2 cellular contexts compared by ENCODE assay signal in the genomic region with DNA sequence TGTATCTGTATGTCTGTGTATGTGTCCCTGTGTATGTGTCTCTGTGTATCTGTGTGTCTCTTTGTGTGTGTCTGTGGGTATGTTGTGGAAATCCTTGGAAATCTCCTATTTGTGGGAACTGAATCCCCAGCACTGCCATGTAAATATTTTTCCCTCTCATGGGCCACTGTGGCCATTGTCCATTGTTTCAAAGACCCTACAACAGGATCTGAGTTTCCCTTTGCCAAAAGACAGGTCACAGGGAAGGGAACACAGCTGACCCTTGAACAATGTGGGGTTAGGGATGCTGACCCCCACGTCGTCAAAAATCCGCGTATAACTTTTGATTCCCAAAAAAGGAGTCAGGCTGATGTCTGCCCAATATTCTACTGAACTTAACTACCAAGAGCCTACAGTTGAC.
TF ChIP-seq lines count a peak whose summit lies in the region.

No MANE protein-coding gene starts in this region.

TF ChIP-seq in GM23338, 12 proteins besides CTCF, POLR2A, EP300 and RAD21:
- TF ChIP-seq, protein P1, sequence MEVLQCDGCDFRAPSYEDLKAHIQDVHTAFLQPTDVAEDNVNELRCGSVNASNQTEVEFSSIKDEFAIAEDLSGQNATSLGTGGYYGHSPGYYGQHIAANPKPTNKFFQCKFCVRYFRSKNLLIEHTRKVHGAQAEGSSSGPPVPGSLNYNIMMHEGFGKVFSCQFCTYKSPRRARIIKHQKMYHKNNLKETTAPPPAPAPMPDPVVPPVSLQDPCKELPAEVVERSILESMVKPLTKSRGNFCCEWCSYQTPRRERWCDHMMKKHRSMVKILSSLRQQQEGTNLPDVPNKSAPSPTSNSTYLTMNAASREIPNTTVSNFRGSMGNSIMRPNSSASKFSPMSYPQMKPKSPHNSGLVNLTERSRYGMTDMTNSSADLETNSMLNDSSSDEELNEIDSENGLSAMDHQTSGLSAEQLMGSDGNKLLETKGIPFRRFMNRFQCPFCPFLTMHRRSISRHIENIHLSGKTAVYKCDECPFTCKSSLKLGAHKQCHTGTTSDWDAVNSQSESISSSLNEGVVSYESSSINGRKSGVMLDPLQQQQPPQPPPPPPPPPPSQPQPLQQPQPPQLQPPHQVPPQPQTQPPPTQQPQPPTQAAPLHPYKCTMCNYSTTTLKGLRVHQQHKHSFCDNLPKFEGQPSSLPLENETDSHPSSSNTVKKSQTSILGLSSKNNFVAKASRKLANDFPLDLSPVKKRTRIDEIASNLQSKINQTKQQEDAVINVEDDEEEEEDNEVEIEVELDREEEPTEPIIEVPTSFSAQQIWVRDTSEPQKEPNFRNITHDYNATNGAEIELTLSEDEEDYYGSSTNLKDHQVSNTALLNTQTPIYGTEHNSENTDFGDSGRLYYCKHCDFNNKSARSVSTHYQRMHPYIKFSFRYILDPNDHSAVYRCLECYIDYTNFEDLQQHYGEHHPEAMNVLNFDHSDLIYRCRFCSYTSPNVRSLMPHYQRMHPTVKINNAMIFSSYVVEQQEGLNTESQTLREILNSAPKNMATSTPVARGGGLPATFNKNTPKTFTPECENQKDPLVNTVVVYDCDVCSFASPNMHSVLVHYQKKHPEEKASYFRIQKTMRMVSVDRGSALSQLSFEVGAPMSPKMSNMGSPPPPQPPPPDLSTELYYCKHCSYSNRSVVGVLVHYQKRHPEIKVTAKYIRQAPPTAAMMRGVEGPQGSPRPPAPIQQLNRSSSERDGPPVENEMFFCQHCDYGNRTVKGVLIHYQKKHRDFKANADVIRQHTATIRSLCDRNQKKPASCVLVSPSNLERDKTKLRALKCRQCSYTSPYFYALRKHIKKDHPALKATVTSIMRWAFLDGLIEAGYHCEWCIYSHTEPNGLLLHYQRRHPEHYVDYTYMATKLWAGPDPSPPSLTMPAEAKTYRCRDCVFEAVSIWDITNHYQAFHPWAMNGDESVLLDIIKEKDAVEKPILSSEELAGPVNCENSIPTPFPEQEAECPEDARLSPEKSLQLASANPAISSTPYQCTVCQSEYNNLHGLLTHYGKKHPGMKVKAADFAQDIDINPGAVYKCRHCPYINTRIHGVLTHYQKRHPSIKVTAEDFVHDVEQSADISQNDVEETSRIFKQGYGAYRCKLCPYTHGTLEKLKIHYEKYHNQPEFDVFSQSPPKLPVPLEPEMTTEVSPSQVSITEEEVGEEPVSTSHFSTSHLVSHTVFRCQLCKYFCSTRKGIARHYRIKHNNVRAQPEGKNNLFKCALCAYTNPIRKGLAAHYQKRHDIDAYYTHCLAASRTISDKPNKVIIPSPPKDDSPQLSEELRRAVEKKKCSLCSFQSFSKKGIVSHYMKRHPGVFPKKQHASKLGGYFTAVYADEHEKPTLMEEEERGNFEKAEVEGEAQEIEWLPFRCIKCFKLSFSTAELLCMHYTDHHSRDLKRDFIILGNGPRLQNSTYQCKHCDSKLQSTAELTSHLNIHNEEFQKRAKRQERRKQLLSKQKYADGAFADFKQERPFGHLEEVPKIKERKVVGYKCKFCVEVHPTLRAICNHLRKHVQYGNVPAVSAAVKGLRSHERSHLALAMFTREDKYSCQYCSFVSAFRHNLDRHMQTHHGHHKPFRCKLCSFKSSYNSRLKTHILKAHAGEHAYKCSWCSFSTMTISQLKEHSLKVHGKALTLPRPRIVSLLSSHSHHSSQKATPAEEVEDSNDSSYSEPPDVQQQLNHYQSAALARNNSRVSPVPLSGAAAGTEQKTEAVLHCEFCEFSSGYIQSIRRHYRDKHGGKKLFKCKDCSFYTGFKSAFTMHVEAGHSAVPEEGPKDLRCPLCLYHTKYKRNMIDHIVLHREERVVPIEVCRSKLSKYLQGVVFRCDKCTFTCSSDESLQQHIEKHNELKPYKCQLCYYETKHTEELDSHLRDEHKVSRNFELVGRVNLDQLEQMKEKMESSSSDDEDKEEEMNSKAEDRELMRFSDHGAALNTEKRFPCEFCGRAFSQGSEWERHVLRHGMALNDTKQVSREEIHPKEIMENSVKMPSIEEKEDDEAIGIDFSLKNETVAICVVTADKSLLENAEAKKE (CRISPR knock-in tag; IDR thresholded peaks at IDR 0.05), result no peak
- TF ChIP-seq, protein P2, sequence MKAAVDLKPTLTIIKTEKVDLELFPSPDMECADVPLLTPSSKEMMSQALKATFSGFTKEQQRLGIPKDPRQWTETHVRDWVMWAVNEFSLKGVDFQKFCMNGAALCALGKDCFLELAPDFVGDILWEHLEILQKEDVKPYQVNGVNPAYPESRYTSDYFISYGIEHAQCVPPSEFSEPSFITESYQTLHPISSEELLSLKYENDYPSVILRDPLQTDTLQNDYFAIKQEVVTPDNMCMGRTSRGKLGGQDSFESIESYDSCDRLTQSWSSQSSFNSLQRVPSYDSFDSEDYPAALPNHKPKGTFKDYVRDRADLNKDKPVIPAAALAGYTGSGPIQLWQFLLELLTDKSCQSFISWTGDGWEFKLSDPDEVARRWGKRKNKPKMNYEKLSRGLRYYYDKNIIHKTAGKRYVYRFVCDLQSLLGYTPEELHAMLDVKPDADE (IDR thresholded peaks at IDR 0.05), result no peak
- TF ChIP-seq POLR2AphosphoS5 (IDR thresholded peaks at IDR 0.05; ENCODE audit: low read depth) (no peak), ZNF331 (CRISPR knock-in tag; IDR thresholded peaks at IDR 0.05; ENCODE audit: low read depth) (no peak), EZH2 (IDR thresholded peaks at IDR 0.05; ENCODE audit: low read depth, unreplicated experiment) (no peak)
- TF ChIP-seq, protein P3, sequence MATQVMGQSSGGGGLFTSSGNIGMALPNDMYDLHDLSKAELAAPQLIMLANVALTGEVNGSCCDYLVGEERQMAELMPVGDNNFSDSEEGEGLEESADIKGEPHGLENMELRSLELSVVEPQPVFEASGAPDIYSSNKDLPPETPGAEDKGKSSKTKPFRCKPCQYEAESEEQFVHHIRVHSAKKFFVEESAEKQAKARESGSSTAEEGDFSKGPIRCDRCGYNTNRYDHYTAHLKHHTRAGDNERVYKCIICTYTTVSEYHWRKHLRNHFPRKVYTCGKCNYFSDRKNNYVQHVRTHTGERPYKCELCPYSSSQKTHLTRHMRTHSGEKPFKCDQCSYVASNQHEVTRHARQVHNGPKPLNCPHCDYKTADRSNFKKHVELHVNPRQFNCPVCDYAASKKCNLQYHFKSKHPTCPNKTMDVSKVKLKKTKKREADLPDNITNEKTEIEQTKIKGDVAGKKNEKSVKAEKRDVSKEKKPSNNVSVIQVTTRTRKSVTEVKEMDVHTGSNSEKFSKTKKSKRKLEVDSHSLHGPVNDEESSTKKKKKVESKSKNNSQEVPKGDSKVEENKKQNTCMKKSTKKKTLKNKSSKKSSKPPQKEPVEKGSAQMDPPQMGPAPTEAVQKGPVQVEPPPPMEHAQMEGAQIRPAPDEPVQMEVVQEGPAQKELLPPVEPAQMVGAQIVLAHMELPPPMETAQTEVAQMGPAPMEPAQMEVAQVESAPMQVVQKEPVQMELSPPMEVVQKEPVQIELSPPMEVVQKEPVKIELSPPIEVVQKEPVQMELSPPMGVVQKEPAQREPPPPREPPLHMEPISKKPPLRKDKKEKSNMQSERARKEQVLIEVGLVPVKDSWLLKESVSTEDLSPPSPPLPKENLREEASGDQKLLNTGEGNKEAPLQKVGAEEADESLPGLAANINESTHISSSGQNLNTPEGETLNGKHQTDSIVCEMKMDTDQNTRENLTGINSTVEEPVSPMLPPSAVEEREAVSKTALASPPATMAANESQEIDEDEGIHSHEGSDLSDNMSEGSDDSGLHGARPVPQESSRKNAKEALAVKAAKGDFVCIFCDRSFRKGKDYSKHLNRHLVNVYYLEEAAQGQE (IDR thresholded peaks at IDR 0.05; ENCODE audit: unreplicated experiment), result no peak

TF ChIP-seq in endothelial cell of umbilical vein, 7 proteins besides CTCF, POLR2A, EP300 and RAD21:
- no peak for TF ChIP-seq MYC (IDR thresholded peaks at IDR 0.05; ENCODE audit: low read depth, low read length)
